In the genomic region with DNA sequence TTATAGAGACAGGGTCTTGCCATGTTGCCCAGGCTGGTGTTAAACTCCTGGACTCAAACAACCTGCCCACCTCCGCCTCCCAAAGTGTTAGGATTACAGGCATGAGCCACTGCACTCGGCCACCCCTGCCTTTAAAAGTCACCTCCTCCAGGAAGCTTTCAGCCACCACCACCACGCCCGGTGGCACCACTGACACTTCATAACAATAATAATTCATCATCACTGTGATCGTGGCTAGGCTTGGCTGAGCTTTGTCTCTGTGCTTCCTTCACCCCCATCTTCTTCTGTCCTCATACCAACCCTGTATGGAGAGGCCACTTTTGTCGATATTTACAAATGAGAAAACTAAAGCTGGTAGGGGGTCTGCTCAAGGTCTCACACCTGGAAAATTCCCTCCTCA, we compare ENCODE assay signal across 14 cellular contexts. TPM values are rescaled to one million over a fixed set of nuclear protein-coding genes. Genes with fewer than 3 reads are reported as not detected.
DNase-seq lines count a peak whose midpoint lies in the region; ATAC-seq and TF ChIP-seq lines count a peak whose summit lies in the region.
"Had no signal": no experiment of that assay in that cellular context is flagged by ENCODE, and none has a peak within 500 bp of the region (broad histone marks: within the 10 kb centered on the region; RNA-seq: fewer than 3 reads in every experiment).

No MANE protein-coding gene starts in this region.

- H2BK20ac ChIP-seq in IMR-90 (ENCODE audit: low read depth, low read length), result no peak overlapping the region

- DNase-seq in IMR-90 (no peak), ovary (no peak), AG08396 (ENCODE audit: low spot score) (no peak)
- DNase-seq in activated T-helper 2 cell treated with anti-CD3 and anti-CD28 coated beads, Interferon-gamma antibody, Interleukin-2, Interleukin-4, amounts not matched to agents 10 μg/mL and 5 μg/mL and 100 μg/mL, durations not matched to agents 14 hours and 24 hours and 36 hours (ENCODE audit: low spot score), result no peak
- DNase-seq: COR-L47; GOT3; NCI-H1694 treated with DMSO at 0.1 percent for 48 hours; NK-92 treated with Interleukin-12 subunit alpha and Interleukin-12 subunit beta, amount 100 ng/mL, for 24 hours; small intestine had no signal

- H3K9me1 ChIP-seq in IMR-90 (ENCODE audit: insufficient read depth, low read length), result peaks cover 12% of the 10 kb centered on the region

- no peak for TF ChIP-seq RAD21 in IMR-90 (IDR thresholded peaks at IDR 0.05; ENCODE audit: low read length)

- H2AK5ac ChIP-seq in IMR-90 (ENCODE audit: low read depth, low read length), result peak overlapping the region; percentile 84; the same call in 1 of the 2 replicates

- 68% methylated on average over 3 of the region's 6 CpGs; no CpG with 5 or more reads in 1 of the 2 experiments for WGBS in IMR-90 (ENCODE audit: extremely low coverage in 2 of 2, insufficient read length in 1 of 2), 2 experiments
- WGBS in ovary, 3 donors, result 82 to 86% (median 85%) methylated on average over 6 of the region's 6 CpGs

- H2AFZ ChIP-seq in IMR-90 (replicated peaks; ENCODE audit: low read length, poor library complexity), result no peak overlapping the region

- peaks cover 21 to 41% (median 31%) of the 10 kb centered on the region in 11 experiments; a peak in 21 of 22 replicates for H3K27me3 ChIP-seq in BLaER1 treated with 17β-estradiol and CSF1 and Interleukin-3, amounts not matched to agents 10 nM and 100 nM
- H3K27me3 ChIP-seq in IMR-90 (ENCODE audit: control insufficient read depth, insufficient read depth, low read length) (no peaks in the 10 kb centered on the region), mucosa of rectum (ENCODE audit: control insufficient read depth in 2 of 2, insufficient read depth in 2 of 2, low read length in 2 of 2) (no peaks in the 10 kb centered on the region), ovary (no peaks in the 10 kb centered on the region)

- in situ Hi-C loops in IMR-90 (cut with MboI; ENCODE audit: low sequenced_read_pairs), result no loop called here

- peak overlapping the region; percentile 32; the same call in 1 of the 2 replicates for H3K4ac ChIP-seq in IMR-90 (ENCODE audit: low read depth, low read length)

- H2BK15ac ChIP-seq in IMR-90 (ENCODE audit: low read depth, low read length), result no peak overlapping the region

- no peak overlapping the region for H3K14ac ChIP-seq in IMR-90 (replicated peaks; ENCODE audit: low read depth, low read length)

- no peak for TF ChIP-seq EP300 in ovary (IDR thresholded peaks at IDR 0.05)

- no peak overlapping the region for H2BK120ac ChIP-seq in IMR-90 (ENCODE audit: low read depth, low read length)

- no peaks in the 10 kb centered on the region for H3K36me3 Mint-ChIP-seq in activated T-helper 2 cell treated with anti-CD3 and anti-CD28 coated beads, Interferon-gamma antibody, Interleukin-2, Interleukin-4, amounts not matched to agents 10 μg/mL and 5 μg/mL and 100 μg/mL, durations not matched to agents 14 hours and 24 hours and 36 hours (ENCODE audit: low read depth)

- H4K20me1 ChIP-seq in BLaER1 treated with 17β-estradiol and CSF1 and Interleukin-3, amounts not matched to agents 10 nM and 100 nM, result peaks cover 0 to 15% (median 0%) of the 10 kb centered on the region in 11 experiments; a peak in 3 of 22 replicates
- H4K20me1 ChIP-seq in IMR-90 (ENCODE audit: insufficient read depth, low read length), result no peaks in the 10 kb centered on the region

- H4K91ac ChIP-seq in IMR-90 (ENCODE audit: insufficient read depth, low read depth, low read length), result no peak overlapping the region

- no peak overlapping the region for H3K4me3 ChIP-seq in BLaER1 treated with 17β-estradiol and CSF1 and Interleukin-3, amounts not matched to agents 10 nM and 100 nM
- H3K4me3 ChIP-seq in IMR-90 (ENCODE audit: insufficient read depth, low read depth, low read length) (no peak overlapping the region), mucosa of rectum (ENCODE audit: low read length in 2 of 2) (no peak overlapping the region), ovary (no peak overlapping the region)

- H2BK5ac ChIP-seq in IMR-90 (ENCODE audit: low read depth, low read length, poor library complexity, severe bottlenecking), result no peak overlapping the region

- no peaks in the 10 kb centered on the region for H3K9me3 Mint-ChIP-seq in activated T-helper 2 cell treated with anti-CD3 and anti-CD28 coated beads, Interferon-gamma antibody, Interleukin-2, Interleukin-4, amounts not matched to agents 10 μg/mL and 5 μg/mL and 100 μg/mL, durations not matched to agents 14 hours and 24 hours and 36 hours

- H2AK9ac ChIP-seq in IMR-90 (replicated peaks; ENCODE audit: low read depth, low read length, poor library complexity), result peak overlapping the region; percentile 61

- H3K56ac ChIP-seq in IMR-90 (ENCODE audit: extremely low read depth, insufficient read depth, low read length), result no peak overlapping the region

- no peak overlapping the region for H3K9ac ChIP-seq in BLaER1 treated with 17β-estradiol and CSF1 and Interleukin-3, amounts not matched to agents 10 nM and 100 nM
- H3K9ac ChIP-seq in IMR-90 (ENCODE audit: low read depth, low read length) (no peak overlapping the region), mucosa of rectum (ENCODE audit: low read depth in 1 of 2, low read length in 2 of 2) (no peak overlapping the region)

- POLR2A ChIA-PET in IMR-90 (lab: Charles Lee; ENCODE audit: unreplicated experiment), result no interaction called here

- intact Hi-C loops in IMR-90 (cut with micrococcal nuclease), result no loop called here
- intact Hi-C loops in activated T-helper 2 cell treated with anti-CD3 and anti-CD28 coated beads, Interferon-gamma antibody, Interleukin-2, Interleukin-4, amounts not matched to agents 10 μg/mL and 5 μg/mL and 100 μg/mL, durations not matched to agents 14 hours and 24 hours and 36 hours (cut with micrococcal nuclease), result no loop called here
- intact Hi-C loops in ovary (cut with DNase I), result no loop called here

- no peaks in the 10 kb centered on the region for H3K9me3 ChIP-seq in BLaER1 treated with 17β-estradiol and CSF1 and Interleukin-3, amounts not matched to agents 10 nM and 100 nM (replicated peaks in 1 of 11)
- no peaks in the 10 kb centered on the region for H3K9me3 ChIP-seq in IMR-90 (ENCODE audit: control insufficient read depth, insufficient read depth, low read length)
- H3K9me3 ChIP-seq in mucosa of rectum (ENCODE audit: control insufficient read depth in 2 of 2, low read length in 2 of 2), result no peaks in the 10 kb centered on the region
- H3K9me3 ChIP-seq in ovary, result no peaks in the 10 kb centered on the region

- no peak overlapping the region for H3K23ac ChIP-seq in IMR-90 (ENCODE audit: low read depth, low read length)

- H3K4me1 ChIP-seq in BLaER1 treated with 17β-estradiol and CSF1 and Interleukin-3, amounts not matched to agents 10 nM and 100 nM, result peaks cover 40 to 57% (median 50%) of the 10 kb centered on the region in 10 experiments
- peaks cover 10% of the 10 kb centered on the region for H3K4me1 ChIP-seq in IMR-90 (ENCODE audit: control insufficient read depth, insufficient read depth, low read length)
- peaks cover 25 to 49% of the 10 kb centered on the region in 2 donors for H3K4me1 ChIP-seq in mucosa of rectum (ENCODE audit: control insufficient read depth in 2 of 2, insufficient read depth in 2 of 2, low read length in 2 of 2)
- no peaks in the 10 kb centered on the region for H3K4me1 ChIP-seq in ovary (ENCODE audit: insufficient read depth)

- no peak overlapping the region for H4K5ac ChIP-seq in IMR-90 (ENCODE audit: low read depth, low read length)

- CTCF ChIA-PET in IMR-90 (lab: Yijun Ruan, JAX), result interaction anchor here (0.8 kb wide), 1 partner anchor 13 kb away, joined by 3 read pairs; no protein-coding TSS in a partner anchor

- H3K4me3 Mint-ChIP-seq in activated T-helper 2 cell treated with anti-CD3 and anti-CD28 coated beads, Interferon-gamma antibody, Interleukin-2, Interleukin-4, amounts not matched to agents 10 μg/mL and 5 μg/mL and 100 μg/mL, durations not matched to agents 14 hours and 24 hours and 36 hours (ENCODE audit: low read depth), result peak overlapping the region; percentile 43

- H3K79me1 ChIP-seq in IMR-90 (ENCODE audit: low read depth in 1 of 2, low read length in 2 of 2), result peaks cover 0 to 7% of the 10 kb centered on the region in 2 experiments; a peak in 1 of 4 replicates

- H3K27me3 Mint-ChIP-seq in activated T-helper 2 cell treated with anti-CD3 and anti-CD28 coated beads, Interferon-gamma antibody, Interleukin-2, Interleukin-4, amounts not matched to agents 10 μg/mL and 5 μg/mL and 100 μg/mL, durations not matched to agents 14 hours and 24 hours and 36 hours (ENCODE audit: low read depth), result peaks cover 36% of the 10 kb centered on the region

- no peak overlapping the region for H3K27ac Mint-ChIP-seq in activated T-helper 2 cell treated with anti-CD3 and anti-CD28 coated beads, Interferon-gamma antibody, Interleukin-2, Interleukin-4, amounts not matched to agents 10 μg/mL and 5 μg/mL and 100 μg/mL, durations not matched to agents 14 hours and 24 hours and 36 hours

- H3K4me2 ChIP-seq in BLaER1 treated with 17β-estradiol and CSF1 and Interleukin-3, amounts not matched to agents 10 nM and 100 nM, result peak overlapping the region in 10 of 11 experiments; percentile 1 to 94 (median 88); a peak in 18 of 22 replicates
- no peak overlapping the region for H3K4me2 ChIP-seq in IMR-90 (ENCODE audit: low read depth, low read length)

- H4K8ac ChIP-seq in IMR-90 (ENCODE audit: low read depth in 2 of 2, low read length in 2 of 2), result no peak overlapping the region

- no peak for TF ChIP-seq CTCF in IMR-90 (conservative IDR thresholded peaks at IDR 0.05; ENCODE audit: low read depth, low read length)
- TF ChIP-seq CTCF in ovary (IDR thresholded peaks at IDR 0.05), result no peak

- no TSS peak for BruUV-seq in IMR-90 (replicated peaks; lab: Mats Ljungman, UMichigan)

- no peak overlapping the region for H3K18ac ChIP-seq in IMR-90 (ENCODE audit: low read depth, low read length)

- peaks cover 20% of the 10 kb centered on the region for H3K4me1 Mint-ChIP-seq in activated T-helper 2 cell treated with anti-CD3 and anti-CD28 coated beads, Interferon-gamma antibody, Interleukin-2, Interleukin-4, amounts not matched to agents 10 μg/mL and 5 μg/mL and 100 μg/mL, durations not matched to agents 14 hours and 24 hours and 36 hours (ENCODE audit: low read depth)

- no peak overlapping the region for H3K27ac ChIP-seq in BLaER1 treated with 17β-estradiol and CSF1 and Interleukin-3, amounts not matched to agents 10 nM and 100 nM
- no peak overlapping the region for H3K27ac ChIP-seq in IMR-90 (ENCODE audit: insufficient read depth, low read length)
- H3K27ac ChIP-seq in mucosa of rectum (ENCODE audit: low read depth in 2 of 2, low read length in 2 of 2), result peak overlapping the region; percentile 16 to 20
- H3K27ac ChIP-seq in ovary, result no peak overlapping the region

- ATAC-seq in IMR-90 (ENCODE audit: low read depth), result no peak
- no peak for ATAC-seq in GM19452 (IDR thresholded peaks at IDR 0.05; ENCODE audit: unreplicated experiment)
- no peak for ATAC-seq in GM19467 (IDR thresholded peaks at IDR 0.05; ENCODE audit: unreplicated experiment)

- TF ChIP-seq POLR2A in IMR-90 (IDR thresholded peaks at IDR 0.05; ENCODE audit: low read depth, low read length), result no peak
- no peak for TF ChIP-seq POLR2A in ovary (IDR thresholded peaks at IDR 0.05)

- dilution Hi-C loops in IMR-90 (cut with HindIII; ENCODE audit: low sequenced_read_pairs, unreplicated experiment), result no loop called here

- no peaks in the 10 kb centered on the region for H3K36me3 ChIP-seq in BLaER1 treated with 17β-estradiol and CSF1 and Interleukin-3, amounts not matched to agents 10 nM and 100 nM
- no peaks in the 10 kb centered on the region for H3K36me3 ChIP-seq in IMR-90 (ENCODE audit: control insufficient read depth, insufficient read depth, low read length)
- no peaks in the 10 kb centered on the region for H3K36me3 ChIP-seq in mucosa of rectum (ENCODE audit: control insufficient read depth in 2 of 2, insufficient read depth in 2 of 2, low read length in 2 of 2)
- H3K36me3 ChIP-seq in ovary, result no peaks in the 10 kb centered on the region

RNA-seq across cellular contexts. Expression of gene EPHA2, which starts 12.8 kb away (rescaled TPM):
- 22.5 and 24.0 TPM in 2 replicates for total RNA-seq in IMR-90 (2012; rRNA removed)
- 72.6 and 82.5 TPM in 2 replicates for polyA plus RNA-seq in IMR-90 (2012; rRNA removed)
- polyA plus RNA-seq in IMR-90 (2012; cell fraction: cytosol; rRNA removed), result 65.8 and 89.5 TPM in 2 replicates
- polyA plus RNA-seq in IMR-90 (2012; cell fraction: nucleus; rRNA removed; ENCODE audit: low replicate concordance), result 96.5 and 215 TPM in 2 replicates
- total RNA-seq in activated T-helper 2 cell treated with anti-CD3 and anti-CD28 coated beads, Interferon-gamma antibody, Interleukin-2, Interleukin-4, amounts not matched to agents 10 μg/mL and 5 μg/mL and 100 μg/mL, durations not matched to agents 14 hours and 24 hours and 36 hours, result not detected in 2 replicates
- total RNA-seq in ovary, result 10 to 100 TPM in 3 of 7 donors, 1 to 10 TPM in 4; 3.9 to 40.7 (median 8.8) TPM
- polyA plus RNA-seq in ovary, result 1 to 10 TPM; 3.8 to 6.1 TPM
- total RNA-seq: T-helper 1 cell treated with Interleukin-12 subunit alpha and Interleukin-12 subunit beta and Interleukin-4 antibody, amounts not matched to agents 30 ng/mL and 1 ng/mL, for 36 hours had no signal

RNA-seq across cellular contexts. Expression of gene ARHGEF19, which starts 43.8 kb away (rescaled TPM):
- total RNA-seq in IMR-90 (2012; rRNA removed) (3.3 and 4.5 TPM in 2 replicates), ovary (10 to 100 TPM in 5 of 7 donors, 1 to 10 TPM in 2; 6.0 to 30.4 (median 14.6) TPM)
- polyA plus RNA-seq in IMR-90 (2012; rRNA removed) (16.8 and 17.2 TPM in 2 replicates), ovary (10 to 100 TPM in 1 of 2 donors, 1 to 10 TPM in 1; 2.3 to 15.5 TPM)
- 13.6 and 18.3 TPM in 2 replicates for polyA plus RNA-seq in IMR-90 (2012; cell fraction: cytosol; rRNA removed)
- 34.8 and 65.2 TPM in 2 replicates for polyA plus RNA-seq in IMR-90 (2012; cell fraction: nucleus; rRNA removed; ENCODE audit: low replicate concordance)
- total RNA-seq in activated T-helper 2 cell treated with anti-CD3 and anti-CD28 coated beads, Interferon-gamma antibody, Interleukin-2, Interleukin-4, amounts not matched to agents 10 μg/mL and 5 μg/mL and 100 μg/mL, durations not matched to agents 14 hours and 24 hours and 36 hours, result 6.4 and 7.5 TPM in 2 replicates

Comparison
In these comparisons a context has a peak if more than half of its experiments do, and no peak if none do; other contexts are left out.
1. H3K27ac ChIP-seq: peak in mucosa of rectum (2 of 2); none in BLaER1 treated with 17β-estradiol and CSF1 and Interleukin-3, amounts not matched to agents 10 nM and 100 nM (0 of 11), IMR-90 (single experiment) and ovary (0 of 2).